Comparison of ENCODE assay signal across 18 cellular contexts in genomic region chr9:74760031-74760700, GRCh38.
DNase-seq lines count a peak whose midpoint lies in the region; TF ChIP-seq lines count a peak whose summit lies in the region.
"Had no signal": no experiment of that assay in that cellular context is flagged by ENCODE, and none has a peak within 500 bp of the region (broad histone marks: within the 10 kb centered on the region; RNA-seq: fewer than 3 reads in every experiment).

No MANE protein-coding gene starts in this region.

- H4K20me1 ChIP-seq in PC-9 (ENCODE audit: insufficient read depth) (no peaks in the 10 kb centered on the region), osteoblast (ENCODE audit: insufficient read depth, low read length) (no peaks in the 10 kb centered on the region), MM.1S (ENCODE audit: insufficient read depth, low read length) (no peaks in the 10 kb centered on the region)

- no peak overlapping the region for H3K9ac ChIP-seq in MM.1S (ENCODE audit: low read length)

- TF ChIP-seq CTCF in PC-9 (conservative IDR thresholded peaks at IDR 0.05): no peak
- no peak for TF ChIP-seq CTCF in epithelial cell of proximal tubule (conservative IDR thresholded peaks at IDR 0.05; ENCODE audit: low read depth, low read length)
- TF ChIP-seq CTCF in osteoblast (IDR thresholded peaks at IDR 0.05; ENCODE audit: extremely low read depth, low read depth, low read length): no peak
- TF ChIP-seq CTCF in MM.1S (IDR thresholded peaks at IDR 0.05; ENCODE audit: low read length): no peak

- H3K9me2 ChIP-seq in PC-9 (ENCODE audit: insufficient read depth) (no peaks in the 10 kb centered on the region), MM.1S (replicated peaks; ENCODE audit: insufficient read depth, low read length) (no peaks in the 10 kb centered on the region)

- no peaks in the 10 kb centered on the region for H3K79me2 ChIP-seq in PC-9 (ENCODE audit: low read depth)
- H3K79me2 ChIP-seq in osteoblast (ENCODE audit: insufficient read depth, low read length): no peaks in the 10 kb centered on the region
- H3K79me2 ChIP-seq in MM.1S (ENCODE audit: low read length): no peaks in the 10 kb centered on the region

- H3K4me1 ChIP-seq in PC-9 (replicated peaks; ENCODE audit: insufficient read depth): peaks cover 12% of the 10 kb centered on the region
- peaks cover 11% of the 10 kb centered on the region for H3K4me1 ChIP-seq in osteoblast (ENCODE audit: insufficient read depth, low read length)
- no peaks in the 10 kb centered on the region for H3K4me1 ChIP-seq in MM.1S (ENCODE audit: low read length)
- H3K4me1 ChIP-seq: Caco-2, pancreas had no signal

- no peak overlapping the region for H3K27ac ChIP-seq in PC-9
- H3K27ac ChIP-seq in osteoblast (ENCODE audit: low read depth, low read length): peak overlapping the region; percentile 67
- no peak overlapping the region for H3K27ac ChIP-seq in MM.1S (ENCODE audit: low read length)
- H3K27ac ChIP-seq: pancreas had no signal

- CTCF ChIA-PET in PC-9 (lab: Charles Lee): no interaction called here

- intact Hi-C loops in PC-9 (cut with micrococcal nuclease; ENCODE audit: unreplicated experiment): no loop called here

- H3K27me3 ChIP-seq in PC-9 (ENCODE audit: insufficient read depth, low read depth): no peaks in the 10 kb centered on the region
- no peaks in the 10 kb centered on the region for H3K27me3 ChIP-seq in osteoblast (ENCODE audit: insufficient read depth, low read length)
- no peaks in the 10 kb centered on the region for H3K27me3 ChIP-seq in MM.1S (replicated peaks; ENCODE audit: insufficient read depth, low read length)
- H3K27me3 ChIP-seq: pancreas had no signal

- POLR2A ChIA-PET in PC-9 (lab: Charles Lee; ENCODE audit: unreplicated experiment): no interaction called here

- no TSS peak for BruUV-seq in PC-9 (replicated peaks; lab: Mats Ljungman, UMichigan)

- H2AFZ ChIP-seq in PC-9 (no peak overlapping the region), osteoblast (ENCODE audit: low read length) (no peak overlapping the region), MM.1S (ENCODE audit: low read length) (no peak overlapping the region)

- DNase-seq in EL (peak; percentile 86), PC-9 (peak in 1 of 2 experiments; percentile 82), epithelial cell of proximal tubule (ENCODE audit: low read depth) (peak; percentile 96), osteoblast (ENCODE audit: insufficient read length, low spot score, missing footprints) (no peak), nucleus accumbens (lab: John Stamatoyannopoulos, UW) (no peak), hepatic stellate cell (ENCODE audit: low spot score) (no peak), MM.1S (no peak), NCI-H128 (lab: John Stamatoyannopoulos, UW; ENCODE audit: unreplicated experiment) (no peak)
- DNase-seq: activated CD8-positive, alpha-beta T cell treated with anti-CD3 and anti-CD28 coated beads, Interleukin-2, amount 10 ng/mL, durations not matched to agents 7 days and 5 days; activated naive CD4-positive, alpha-beta T cell treated with anti-CD3 and anti-CD28 coated beads, Interleukin-2, amount 50 U/mL, for 16 hours; Caco-2; H7; head of caudate nucleus; NCI-H187; pancreas; stimulated activated CD4-positive, alpha-beta T cell treated with anti-CD3 and anti-CD28 coated beads, Interleukin-1b, Interleukin-23, amount 100 ng/mL, for 48 hours; stimulated activated naive CD4-positive, alpha-beta T cell; T-helper 2 cell had no signal

- H3K9me3 ChIP-seq in PC-9 (ENCODE audit: insufficient read depth, low read depth): no peaks in the 10 kb centered on the region
- no peaks in the 10 kb centered on the region for H3K9me3 ChIP-seq in osteoblast (ENCODE audit: low read depth, low read length)
- no peaks in the 10 kb centered on the region for H3K9me3 ChIP-seq in MM.1S (replicated peaks; ENCODE audit: insufficient read depth, low read length)
- H3K9me3 ChIP-seq: Caco-2, pancreas had no signal

- H3K4me3 ChIP-seq in PC-9 (no peak overlapping the region), epithelial cell of proximal tubule (ENCODE audit: low read depth, low read length) (no peak overlapping the region), osteoblast (ENCODE audit: insufficient read depth, low read length) (no peak overlapping the region), MM.1S (ENCODE audit: low read length) (no peak overlapping the region)
- H3K4me3 ChIP-seq: pancreas had no signal

- H3K36me3 ChIP-seq in PC-9 (ENCODE audit: low read depth) (no peaks in the 10 kb centered on the region), osteoblast (ENCODE audit: insufficient read depth, low read length) (no peaks in the 10 kb centered on the region), MM.1S (replicated peaks; ENCODE audit: insufficient read depth, low read length) (no peaks in the 10 kb centered on the region)
- H3K36me3 ChIP-seq: pancreas had no signal

- H3K4me2 ChIP-seq in PC-9 (peak overlapping the region; percentile 12; the same call in 1 of the 2 replicates), osteoblast (ENCODE audit: insufficient read depth, low read length) (peak overlapping the region; percentile 7), MM.1S (ENCODE audit: low read depth, low read length) (no peak overlapping the region)

- H3F3A ChIP-seq in PC-9 (ENCODE audit: insufficient read depth, low read depth): peaks cover 7% of the 10 kb centered on the region; the same call in 1 of the 2 replicates
- H3F3A ChIP-seq in MM.1S (ENCODE audit: insufficient read depth, low read length): no peaks in the 10 kb centered on the region

Comparison
In these comparisons a context has a peak if more than half of its experiments do, and no peak if none do; other contexts are left out.
1. DNase-seq: peak in EL (single experiment) and epithelial cell of proximal tubule (single experiment); none in osteoblast (single experiment), nucleus accumbens (0 of 56), hepatic stellate cell (single experiment), MM.1S (single experiment) and NCI-H128 (single experiment).